ENCODE assay signal across 9 cellular contexts in the genomic region with DNA sequence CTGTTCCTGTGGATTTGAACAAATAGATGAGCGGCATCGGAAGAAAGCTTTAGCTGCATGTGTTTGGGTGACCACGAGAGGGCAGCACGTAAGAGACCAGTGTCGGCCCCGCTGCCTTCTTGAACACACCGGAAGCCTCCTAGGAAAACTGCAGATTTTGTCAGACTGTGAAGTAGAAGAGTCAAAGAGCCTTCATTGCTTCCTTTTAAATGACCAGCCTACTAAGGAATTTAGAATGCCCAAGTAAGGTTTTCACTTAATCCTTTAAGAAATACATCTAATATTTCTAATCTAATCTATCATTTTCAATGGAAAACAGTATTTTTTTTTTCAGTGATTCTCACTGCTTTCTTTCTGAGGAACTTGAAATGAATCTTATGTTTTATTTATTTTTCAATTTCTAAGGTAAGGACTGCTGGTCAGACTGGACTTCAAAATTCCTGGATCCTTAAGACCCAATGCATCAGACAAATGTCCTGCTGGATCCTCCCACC. TPM values are rescaled to one million over a fixed set of nuclear protein-coding genes. Genes with fewer than 3 reads are reported as not detected.
DNase-seq lines count a peak whose midpoint lies in the region; FAIRE-seq and TF ChIP-seq lines count a peak whose summit lies in the region.
"Had no signal": no experiment of that assay in that cellular context is flagged by ENCODE, and none has a peak within 500 bp of the region (broad histone marks: within the 10 kb centered on the region; RNA-seq: fewer than 3 reads in every experiment).

No MANE protein-coding gene starts in this region.

- H2AFZ ChIP-seq in neuronal stem cell (ENCODE audit: low read length) = peak overlapping the region; percentile 51

- DNase-seq in SIG-M5 treated with dmso at 0.1 percent for 504 hours (lab: John Stamatoyannopoulos, UW; ENCODE audit: unreplicated experiment) (peak; percentile 49), SIG-M5 (lab: John Stamatoyannopoulos, UW) (no peak), RCC 7860 (ENCODE audit: low spot score) (peak; percentile 56), activated T-helper 1 cell treated with Interleukin-2 at 50 U/mL for 16 hours (ENCODE audit: low read depth) (peak; percentile 47), fibroblast of the conjunctiva (ENCODE audit: low read depth) (peak; percentile 60), neuronal stem cell (ENCODE audit: low spot score) (peak; percentile 70), superior temporal gyrus (ENCODE audit: extremely low spot score) (peak; percentile 89)

- H3K9ac ChIP-seq in neuronal stem cell (ENCODE audit: low read depth, low read length, poor library complexity) = no peak overlapping the region
- H3K9ac ChIP-seq: BLaER1 treated with 17β-estradiol and CSF1 and Interleukin-3, amounts not matched to agents 10 nM and 100 nM had no signal

- FAIRE-seq in RCC 7860 (lab: Jason Lieb, UNC) = peak; percentile 63

- peak; percentile 90 for TF ChIP-seq CTCF in LNCAP (IDR thresholded peaks at IDR 0.05)

- no peak overlapping the region for H3K27ac ChIP-seq in neuronal stem cell (replicated peaks; ENCODE audit: low read length)
- H3K27ac ChIP-seq: BLaER1 treated with 17β-estradiol and CSF1 and Interleukin-3, amounts not matched to agents 10 nM and 100 nM had no signal

- no peak overlapping the region for H3K4ac ChIP-seq in neuronal stem cell (ENCODE audit: low read length)

- H4K91ac ChIP-seq in neuronal stem cell (ENCODE audit: low read depth, low read length, poor library complexity) = no peak overlapping the region

- H2AK5ac ChIP-seq in neuronal stem cell (ENCODE audit: low read depth, low read length) = no peak overlapping the region

- no peak overlapping the region for H3K4me2 ChIP-seq in neuronal stem cell (ENCODE audit: insufficient read depth, low read length, poor library complexity, severe bottlenecking)
- H3K4me2 ChIP-seq: BLaER1 treated with 17β-estradiol and CSF1 and Interleukin-3, amounts not matched to agents 10 nM and 100 nM had no signal

- WGBS in neuronal stem cell (ENCODE audit: extremely low coverage in 2 of 2, insufficient read length in 2 of 2, insufficient replicate concordance in 1 of 2), 2 donors = no CpG with 5 or more reads among the region's 7 CpGs

- H4K8ac ChIP-seq in neuronal stem cell (ENCODE audit: low read depth, low read length) = no peak overlapping the region

- no peak overlapping the region for H2BK12ac ChIP-seq in neuronal stem cell (ENCODE audit: low read length)

- H3K36me3 ChIP-seq in neuronal stem cell (replicated peaks in 1 of 2; ENCODE audit: control insufficient read depth in 2 of 2, insufficient read depth in 2 of 2, low read length in 2 of 2) = no peaks in the 10 kb centered on the region
- H3K36me3 ChIP-seq: BLaER1 treated with 17β-estradiol and CSF1 and Interleukin-3, amounts not matched to agents 10 nM and 100 nM had no signal

- H3K23ac ChIP-seq in neuronal stem cell (ENCODE audit: low read depth, low read length, poor library complexity) = no peak overlapping the region

- no peak overlapping the region for H2BK15ac ChIP-seq in neuronal stem cell (ENCODE audit: low read length)

- no peak overlapping the region for H2BK5ac ChIP-seq in neuronal stem cell (ENCODE audit: low read length)

- H2BK120ac ChIP-seq in neuronal stem cell (ENCODE audit: low read depth, low read length) = no peak overlapping the region

- H3K27me3 ChIP-seq in neuronal stem cell (ENCODE audit: control insufficient read depth in 3 of 3, insufficient read depth in 3 of 3, low read depth in 1 of 3, low read length in 3 of 3) = peaks cover 0 to 50% (median 0%) of the 10 kb centered on the region in 3 experiments
- H3K27me3 ChIP-seq: BLaER1 treated with 17β-estradiol and CSF1 and Interleukin-3, amounts not matched to agents 10 nM and 100 nM had no signal

- H3K4me3 ChIP-seq in neuronal stem cell (ENCODE audit: low read length in 2 of 2) = no peak overlapping the region
- H3K4me3 ChIP-seq: BLaER1 treated with 17β-estradiol and CSF1 and Interleukin-3, amounts not matched to agents 10 nM and 100 nM had no signal

- H3K14ac ChIP-seq in neuronal stem cell (ENCODE audit: low read length) = no peak overlapping the region

- no peaks in the 10 kb centered on the region for H3K9me3 ChIP-seq in neuronal stem cell (replicated peaks in 1 of 2; ENCODE audit: control insufficient read depth in 2 of 2, insufficient read depth in 1 of 2, low read depth in 1 of 2, low read length in 2 of 2)
- H3K9me3 ChIP-seq: BLaER1 treated with 17β-estradiol and CSF1 and Interleukin-3, amounts not matched to agents 10 nM and 100 nM had no signal

- peaks cover 0 to 1% of the 10 kb centered on the region in 2 donors for H3K4me1 ChIP-seq in neuronal stem cell (ENCODE audit: control insufficient read depth in 2 of 2, insufficient read depth in 1 of 2, low read depth in 1 of 2, low read length in 2 of 2)

- no peaks in the 10 kb centered on the region for H3K79me1 ChIP-seq in neuronal stem cell (ENCODE audit: low read depth, low read length)

- H3K18ac ChIP-seq in neuronal stem cell (ENCODE audit: low read length) = no peak overlapping the region

RNA-seq across cellular contexts. Expression of gene SEC11C, which starts 55.4 kb away (rescaled TPM):
- 67.4 TPM for polyA plus RNA-seq in neuronal stem cell (2013, experiment 1 of 2)
- 68.5 TPM for polyA plus RNA-seq in neuronal stem cell (2013, experiment 2 of 2)
